Comparison of ENCODE assay signal across 18 cellular contexts in the genomic region with DNA sequence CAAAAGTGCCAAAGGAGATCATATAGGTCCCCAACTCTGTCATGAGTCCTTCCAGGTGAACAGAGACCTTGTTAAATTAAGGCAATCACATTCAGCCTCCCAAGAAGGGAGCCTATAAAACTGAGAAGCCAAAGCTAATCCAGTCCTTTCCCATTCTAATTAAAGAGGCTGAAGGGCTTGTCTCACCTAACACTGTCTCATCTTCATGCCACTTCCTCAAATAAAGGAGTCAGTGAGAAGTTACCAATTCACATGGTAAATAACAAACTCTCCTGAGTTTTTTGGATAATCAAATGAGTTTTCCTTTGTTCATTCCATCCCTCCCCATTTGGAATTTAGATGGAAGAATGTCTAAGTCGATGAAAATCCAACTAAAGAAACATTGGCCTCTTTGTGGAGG.
"Had no signal": no experiment of that assay in that cellular context is flagged by ENCODE, and none has a peak within 500 bp of the region (broad histone marks: within the 10 kb centered on the region; RNA-seq: fewer than 3 reads in every experiment).

No MANE protein-coding gene starts in this region.

- H3K27ac Mint-ChIP-seq: activated naive CD4-positive, alpha-beta T cell treated with anti-CD3 and anti-CD28 coated beads, Interleukin-2, amount 50 U/mL, for 24 hours; activated T-cell treated with anti-CD3 and anti-CD28 coated beads, Interleukin-2, amount 50 U/mL, for 72 hours had no signal

- H3K27ac ChIP-seq: ascending aorta, coronary artery, gastroesophageal sphincter, prostate gland, right atrium auricular region, skin epidermis, testis, upper lobe of left lung had no signal

- H3K9me3 ChIP-seq: ascending aorta, gastroesophageal sphincter, prostate gland, right atrium auricular region, testis, upper lobe of left lung had no signal

- DNase-seq: activated CD4-positive, alpha-beta T cell treated with anti-CD3 and anti-CD28 coated beads, Interleukin-2, amount 50 U/mL, for 1 hour; activated CD4-positive, CD25-positive, alpha-beta regulatory T cell treated with anti-CD3 and anti-CD28 coated beads, Interleukin-2, amount 50 U/mL, for 72 hours; activated CD8-positive, alpha-beta memory T cell treated with anti-CD3 and anti-CD28 coated beads for 24 hours; activated effector memory CD4-positive, alpha-beta T cell treated with anti-CD3 and anti-CD28 coated beads, Interleukin-2, amount 50 U/mL, for 16 hours; activated T-cell treated with anti-CD3 and anti-CD28 coated beads, Interleukin-2, amount 50 U/mL, for 72 hours; nephron progenitor cell; occipital lobe; stimulated activated CD4-positive, alpha-beta T cell treated with anti-CD3 and anti-CD28 coated beads, Interleukin-2, amount 100 ng/mL, for 48 hours; T1000; testis; upper lobe of left lung had no signal

- H3K4me3 ChIP-seq: ascending aorta, coronary artery, gastroesophageal sphincter, prostate gland, right atrium auricular region, skin epidermis, testis, upper lobe of left lung had no signal

- H3K4me1 ChIP-seq: ascending aorta, prostate gland, right atrium auricular region, testis, upper lobe of left lung had no signal

- H3K36me3 Mint-ChIP-seq: activated naive CD4-positive, alpha-beta T cell treated with anti-CD3 and anti-CD28 coated beads, Interleukin-2, amount 50 U/mL, for 24 hours had no signal

- H3K36me3 ChIP-seq: ascending aorta, gastroesophageal sphincter, prostate gland, right atrium auricular region, upper lobe of left lung had no signal

- H3K27me3 Mint-ChIP-seq: activated naive CD4-positive, alpha-beta T cell treated with anti-CD3 and anti-CD28 coated beads, Interleukin-2, amount 50 U/mL, for 24 hours had no signal

- H3K27me3 ChIP-seq: ascending aorta, gastroesophageal sphincter, right atrium auricular region, testis, upper lobe of left lung had no signal

- H3K4me1 Mint-ChIP-seq: activated naive CD4-positive, alpha-beta T cell treated with anti-CD3 and anti-CD28 coated beads, Interleukin-2, amount 50 U/mL, for 24 hours had no signal

- H3K9me3 Mint-ChIP-seq: activated naive CD4-positive, alpha-beta T cell treated with anti-CD3 and anti-CD28 coated beads, Interleukin-2, amount 50 U/mL, for 24 hours; activated T-cell treated with anti-CD3 and anti-CD28 coated beads, Interleukin-2, amount 50 U/mL, for 72 hours had no signal

- ATAC-seq: activated T-cell treated with anti-CD3 and anti-CD28 coated beads, Interleukin-2, amount 50 U/mL, for 72 hours; gastroesophageal sphincter had no signal

- H3K4me3 Mint-ChIP-seq: activated naive CD4-positive, alpha-beta T cell treated with anti-CD3 and anti-CD28 coated beads, Interleukin-2, amount 50 U/mL, for 24 hours; activated T-cell treated with anti-CD3 and anti-CD28 coated beads, Interleukin-2, amount 50 U/mL, for 72 hours; nephron progenitor cell had no signal
